18 cellular contexts compared by ENCODE assay signal in the genomic region with DNA sequence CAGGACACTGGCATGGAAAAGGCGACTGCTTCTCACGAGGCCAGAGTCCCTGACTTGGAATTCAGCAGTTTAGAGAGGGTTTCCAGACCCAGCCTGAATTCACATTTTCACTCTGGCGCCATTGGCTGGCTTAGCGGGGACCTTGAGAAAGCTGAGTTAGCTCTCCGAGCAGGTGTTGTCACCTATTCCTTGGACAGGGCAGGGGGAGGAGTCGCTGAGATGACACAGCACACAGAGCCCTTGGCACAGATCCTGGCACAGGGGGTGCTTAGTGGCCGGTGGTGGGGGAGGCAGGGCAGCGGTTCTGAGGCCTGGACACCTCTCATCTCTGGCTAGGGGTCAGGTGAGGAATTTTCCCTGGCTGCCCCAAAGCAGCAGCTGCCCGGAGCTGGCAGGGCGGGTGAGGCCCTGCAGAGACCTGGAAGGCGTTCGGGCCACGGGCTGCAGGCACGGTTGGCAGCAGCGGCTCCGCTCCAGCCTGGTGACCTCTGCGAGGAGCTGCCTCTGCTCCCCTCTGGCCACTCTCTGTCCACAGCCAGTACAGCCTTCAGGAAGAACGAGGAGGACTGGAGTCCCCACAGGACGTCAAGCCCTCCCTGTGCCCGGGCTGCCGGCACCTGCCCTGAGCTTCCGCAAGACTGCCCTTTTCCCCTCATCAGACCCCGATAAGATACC.
"Had no signal": no experiment of that assay in that cellular context is flagged by ENCODE, and none has a peak within 500 bp of the region (broad histone marks: within the 10 kb centered on the region; RNA-seq: fewer than 3 reads in every experiment).

No MANE protein-coding gene starts in this region.

- FAIRE-seq: endometrium, frontal cortex, pancreas had no signal

- H3K4me3 ChIP-seq: coronary artery, heart left ventricle, pancreas, prostate gland, right lobe of liver, spleen, stomach, thoracic aorta, transverse colon had no signal

- H3K36me3 ChIP-seq: heart left ventricle, pancreas, prostate gland, right lobe of liver, spleen, stomach, thoracic aorta, transverse colon had no signal

- H3K4me1 ChIP-seq: pancreas, prostate gland, right lobe of liver, transverse colon had no signal

- H3K27me3 ChIP-seq: pancreas, right lobe of liver had no signal

- H3K27ac ChIP-seq: coronary artery, heart left ventricle, pancreas, prostate gland, right lobe of liver, spleen, stomach, thoracic aorta, transverse colon had no signal

- H3K9me3 ChIP-seq: heart left ventricle, pancreas, prostate gland, right lobe of liver, spleen, stomach, thoracic aorta, transverse colon had no signal

- DNase-seq: effector CD8-positive, alpha-beta T cell; heart left ventricle; hippocampal formation; mesendoderm; naive B cell; pancreas; right lobe of liver; spleen; stimulated activated CD4-positive, alpha-beta T cell treated with anti-CD3 and anti-CD28 coated beads, Interleukin-15, amount 100 ng/mL, for 24 hours; stimulated activated CD4-positive, alpha-beta T cell treated with anti-CD3 and anti-CD28 coated beads, Interleukin-1b, Interleukin-23, amount 100 ng/mL, for 48 hours; stimulated activated CD4-positive, alpha-beta T cell treated with anti-CD3 and anti-CD28 coated beads, Interleukin-4, amount 100 ng/mL, for 24 hours; stomach; transverse colon had no signal
